13 cellular contexts compared by ENCODE assay signal in genomic region chr21:43937898-43938309, GRCh38.
DNase-seq lines count a peak whose midpoint lies in the region; ATAC-seq and TF ChIP-seq lines count a peak whose summit lies in the region.
"Had no signal": no experiment of that assay in that cellular context is flagged by ENCODE, and none has a peak within 500 bp of the region (broad histone marks: within the 10 kb centered on the region; RNA-seq: fewer than 3 reads in every experiment).

No MANE protein-coding gene starts in this region.

- ATAC-seq in CD8-positive, alpha-beta T cell, result no peak
- ATAC-seq in T-cell (replicated peaks in 1 of 4) (no peak), GM19463 (IDR thresholded peaks at IDR 0.05; ENCODE audit: unreplicated experiment) (no peak), GM19395 (IDR thresholded peaks at IDR 0.05; ENCODE audit: unreplicated experiment) (no peak)

- H3K4me1 Mint-ChIP-seq in CD8-positive, alpha-beta T cell (ENCODE audit: low read depth), result peaks cover 18% of the 10 kb centered on the region
- H3K4me1 Mint-ChIP-seq in T-cell, result peaks cover 19 to 25% (median 21%) of the 10 kb centered on the region in 3 donors

- CTCF ChIA-PET in A673 (lab: Charles Lee), result interaction anchor here (0.6 to 1.2 kb wide), 5 partner anchors 12 to 125 kb away, joined by 3 to 5 read pairs (median 3); no protein-coding TSS in a partner anchor
- CTCF ChIA-PET in CD8-positive, alpha-beta T cell (lab: Charles Lee), result interaction anchor here (0.8 to 5.1 kb wide), 12 partner anchors 12 to 148 kb away, joined by 3 to 33 read pairs (median 4); partner anchors contain the start of gene RRP1
- CTCF ChIA-PET in T-cell (lab: Charles Lee), result interaction anchor here in 1 of 2 donors (0.6 to 0.8 kb wide), 2 partner anchors 23 to 41 kb away, joined by 4 to 9 read pairs; no protein-coding TSS in a partner anchor

- intact Hi-C loops in A673 (cut with micrococcal nuclease; ENCODE audit: unreplicated experiment), result no loop called here
- intact Hi-C loops in CD8-positive, alpha-beta T cell (cut with DNase I, micrococcal nuclease), result loop anchor here in 1 of 2 experiments (2.0 kb wide), 2 partner anchors 21 to 71 kb away; no protein-coding TSS in a partner anchor

- no peaks in the 10 kb centered on the region for H3K27me3 Mint-ChIP-seq in CD8-positive, alpha-beta T cell (ENCODE audit: low read depth)
- H3K27me3 Mint-ChIP-seq in T-cell, result no peaks in the 10 kb centered on the region

- H3K9me3 Mint-ChIP-seq in CD8-positive, alpha-beta T cell, result no peaks in the 10 kb centered on the region
- no peaks in the 10 kb centered on the region for H3K9me3 Mint-ChIP-seq in T-cell
- H3K9me3 Mint-ChIP-seq: neural crest cell had no signal

- peak; percentile 27 for DNase-seq in A673 (ENCODE audit: low spot score)
- no peak for DNase-seq in CD8-positive, alpha-beta T cell
- DNase-seq in GM20000 (ENCODE audit: low spot score), result peak; percentile 74
- DNase-seq in T-cell, result no peak
- no peak for DNase-seq in NK-92 (lab: John Stamatoyannopoulos, UW; ENCODE audit: unreplicated experiment)
- DNase-seq in T1000 (lab: John Stamatoyannopoulos, UW), result no peak
- DNase-seq: head of caudate nucleus, left colon, T-helper 9 cell had no signal

- H3K27ac ChIP-seq in A673 (ENCODE audit: low read depth, low read length, poor library complexity, severe bottlenecking), result no peak overlapping the region
- no peak overlapping the region for H3K27ac ChIP-seq in CD8-positive, alpha-beta T cell (ENCODE audit: low read depth, low read length)

- peaks cover 6% of the 10 kb centered on the region for H3K4me1 ChIP-seq in A673 (ENCODE audit: insufficient read depth, low read length, poor library complexity, severe bottlenecking)
- peaks cover 14% of the 10 kb centered on the region for H3K4me1 ChIP-seq in CD8-positive, alpha-beta T cell (ENCODE audit: insufficient read depth, low read length)

- no peak overlapping the region for H3K4me3 Mint-ChIP-seq in CD8-positive, alpha-beta T cell
- peak overlapping the region in 2 of 3 donors; percentile 32 to 82 for H3K4me3 Mint-ChIP-seq in T-cell
- H3K4me3 Mint-ChIP-seq: neural crest cell had no signal

- peak overlapping the region; percentile 57 for H3K27ac Mint-ChIP-seq in CD8-positive, alpha-beta T cell
- H3K27ac Mint-ChIP-seq in T-cell, result peak overlapping the region in 1 of 2 donors; percentile 4

- H3K27me3 ChIP-seq in A673 (replicated peaks; ENCODE audit: insufficient read depth, low read depth, low read length, poor library complexity), result no peaks in the 10 kb centered on the region
- no peaks in the 10 kb centered on the region for H3K27me3 ChIP-seq in CD8-positive, alpha-beta T cell (ENCODE audit: insufficient read depth, low read length)

- H3K4me3 ChIP-seq in A673 (ENCODE audit: low read depth, low read length, poor library complexity, severe bottlenecking), result no peak overlapping the region
- no peak overlapping the region for H3K4me3 ChIP-seq in CD8-positive, alpha-beta T cell (ENCODE audit: low read depth, low read length)
- H3K4me3 ChIP-seq: thoracic aorta had no signal

- POLR2A ChIA-PET in A673 (lab: Charles Lee; ENCODE audit: low non-redundant PET) (no interaction called here), T-cell (lab: Charles Lee) (no interaction called here)
- POLR2A ChIA-PET in CD8-positive, alpha-beta T cell (lab: Charles Lee), result interaction anchor here (0.6 kb wide), 1 partner anchor 43 kb away, joined by 3 read pairs; no protein-coding TSS in a partner anchor

- H3K9me3 ChIP-seq in A673 (ENCODE audit: low read depth, low read length, poor library complexity, severe bottlenecking), result no peaks in the 10 kb centered on the region
- H3K9me3 ChIP-seq in CD8-positive, alpha-beta T cell (ENCODE audit: low read length), result no peaks in the 10 kb centered on the region
- H3K9me3 ChIP-seq: thoracic aorta had no signal

- peaks cover 15% of the 10 kb centered on the region for H3K36me3 Mint-ChIP-seq in CD8-positive, alpha-beta T cell
- H3K36me3 Mint-ChIP-seq in T-cell, result peaks cover 14% of the 10 kb centered on the region

- H3K36me3 ChIP-seq in A673 (ENCODE audit: insufficient read depth, low read length, poor library complexity, severe bottlenecking), result no peaks in the 10 kb centered on the region
- H3K36me3 ChIP-seq in CD8-positive, alpha-beta T cell (ENCODE audit: insufficient read depth, low read length), result no peaks in the 10 kb centered on the region

- BruUV-seq in A673 (replicated peaks; lab: Mats Ljungman, UMichigan), result no TSS peak

- TF ChIP-seq CTCF in A673 (conservative IDR thresholded peaks at IDR 0.05; ENCODE audit: low read depth, low read length), result no peak
- no peak for TF ChIP-seq CTCF in CD8-positive, alpha-beta T cell (IDR thresholded peaks at IDR 0.05)
- TF ChIP-seq CTCF in GM20000 (IDR thresholded peaks at IDR 0.05; ENCODE audit: extremely low read depth, missing control alignments), result no peak

Comparison
In these comparisons a context has a peak if more than half of its experiments do, and no peak if none do; other contexts are left out.
1. DNase-seq: peak in A673 (single experiment) and GM20000 (single experiment); none in CD8-positive, alpha-beta T cell (0 of 7), T-cell (0 of 34), NK-92 (single experiment) and T1000 (single experiment).